Comparison of ENCODE assay signal across 8 cellular contexts in genomic region chr10:33134011-33134751, GRCh38.
A peak's percentile ranks its signal among the peaks of the same experiment; 100 is the strongest.
DNase-seq lines count a peak whose midpoint lies in the region; ATAC-seq and TF ChIP-seq lines count a peak whose summit lies in the region.

No MANE protein-coding gene starts in this region.

- H3K36me3 ChIP-seq in osteoblast (ENCODE audit: insufficient read depth, low read length) (no peaks in the 10 kb centered on the region), endodermal cell (ENCODE audit: control insufficient read depth, insufficient read depth, low read length) (no peaks in the 10 kb centered on the region)

- TF ChIP-seq CTCF in osteoblast (IDR thresholded peaks at IDR 0.05; ENCODE audit: extremely low read depth, low read depth, low read length) (no peak), endodermal cell (conservative IDR thresholded peaks at IDR 0.05) (no peak)

- H3K4me1 Mint-ChIP-seq in endodermal cell = peaks cover 3% of the 10 kb centered on the region

- H3K36me3 Mint-ChIP-seq in endodermal cell (ENCODE audit: low read depth) = no peaks in the 10 kb centered on the region

- H2AFZ ChIP-seq in osteoblast (ENCODE audit: low read length) = no peak overlapping the region

- H3K79me2 ChIP-seq in osteoblast (ENCODE audit: insufficient read depth, low read length) = no peaks in the 10 kb centered on the region

- DNase-seq in activated CD4-positive, CD25-positive, alpha-beta regulatory T cell (lab: John Stamatoyannopoulos, UW) = peak; percentile 43 to 59 (median 50)
- peak; percentile 71 for DNase-seq in central memory CD4-positive, alpha-beta T cell
- peak; percentile 91 for DNase-seq in osteoblast (ENCODE audit: insufficient read length, low spot score, missing footprints)
- DNase-seq in NCI-H1048 (lab: John Stamatoyannopoulos, UW) = no peak
- no peak for DNase-seq in endodermal cell

- no peak overlapping the region for H3K4me3 Mint-ChIP-seq in endodermal cell

- no peak overlapping the region for H3K9ac ChIP-seq in endodermal cell (ENCODE audit: extremely low read depth, low read length, poor library complexity, severe bottlenecking)

- no peak overlapping the region for H3K27ac Mint-ChIP-seq in endodermal cell

- ATAC-seq in GM18511 (IDR thresholded peaks at IDR 0.05; ENCODE audit: unreplicated experiment) (peak; percentile 82), HG03060 (IDR thresholded peaks at IDR 0.05; ENCODE audit: low read depth, unreplicated experiment) (peak; percentile 70), HG03439 (IDR thresholded peaks at IDR 0.05; ENCODE audit: unreplicated experiment) (no peak)

- peak overlapping the region; percentile 74 for H3K27ac ChIP-seq in osteoblast (ENCODE audit: low read depth, low read length)
- no peak overlapping the region for H3K27ac ChIP-seq in endodermal cell (ENCODE audit: low read depth, low read length)

- no peaks in the 10 kb centered on the region for H3K27me3 Mint-ChIP-seq in endodermal cell (ENCODE audit: insufficient read depth)

- no peaks in the 10 kb centered on the region for H3K9me3 ChIP-seq in osteoblast (ENCODE audit: low read depth, low read length)
- no peaks in the 10 kb centered on the region for H3K9me3 ChIP-seq in endodermal cell (ENCODE audit: control insufficient read depth, low read length)

- H3K4me1 ChIP-seq in osteoblast (ENCODE audit: insufficient read depth, low read length) (peaks cover 51% of the 10 kb centered on the region), endodermal cell (ENCODE audit: control insufficient read depth, insufficient read depth, low read length) (no peaks in the 10 kb centered on the region)

- H3K4me3 ChIP-seq in osteoblast (ENCODE audit: insufficient read depth, low read length) (no peak overlapping the region), endodermal cell (ENCODE audit: low read length) (no peak overlapping the region)

- H3K27me3 ChIP-seq in osteoblast (ENCODE audit: insufficient read depth, low read length) (no peaks in the 10 kb centered on the region), endodermal cell (ENCODE audit: control insufficient read depth, insufficient read depth, low read length, poor library complexity, severe bottlenecking) (no peaks in the 10 kb centered on the region)

- 79 to 81% methylated on average over 9 to 11 of the region's 11 CpGs for WGBS in endodermal cell (ENCODE audit: insufficient coverage in 1 of 2, insufficient read length in 1 of 2), 2 experiments

- H3K9me3 Mint-ChIP-seq in endodermal cell = no peaks in the 10 kb centered on the region

- no peaks in the 10 kb centered on the region for H4K20me1 ChIP-seq in osteoblast (ENCODE audit: insufficient read depth, low read length)

- H3K4me2 ChIP-seq in osteoblast (ENCODE audit: insufficient read depth, low read length) = peak overlapping the region; percentile 15

Comparison
In these comparisons a context has a peak if more than half of its experiments do, and no peak if none do; other contexts are left out.
1. DNase-seq: peak in activated CD4-positive, CD25-positive, alpha-beta regulatory T cell (4 of 4), central memory CD4-positive, alpha-beta T cell (single experiment) and osteoblast (single experiment); none in NCI-H1048 (single experiment) and endodermal cell (single experiment).